In genomic region chr1:65419681-65420589, GRCh38 we compare ENCODE assay signal across 1 cellular context.
TF ChIP-seq lines count a peak whose summit lies in the region.

No MANE protein-coding gene starts in this region.

TF ChIP-seq in GM12878, 131 proteins besides CTCF, POLR2A, EP300 and RAD21 (continued from another document and continues in another):
- TF ChIP-seq EZH2 (IDR thresholded peaks at IDR 0.05; ENCODE audit: borderline replicate concordance, control insufficient read depth, low read depth, low read length) (no peak), NRF1 (conservative IDR thresholded peaks at IDR 0.05; ENCODE audit: low read depth, low read length) (no peak), IRF5 (IDR thresholded peaks at IDR 0.05; ENCODE audit: borderline replicate concordance) (no peak), DPF2 (IDR thresholded peaks at IDR 0.05) (no peak), ZSCAN29 (IDR thresholded peaks at IDR 0.05) (no peak), CUX1 (IDR thresholded peaks at IDR 0.05; ENCODE audit: insufficient replicate concordance, low read depth, low read length) (no peak), ZNF687 (IDR thresholded peaks at IDR 0.05) (no peak), ZNF384 (IDR thresholded peaks at IDR 0.05; ENCODE audit: borderline replicate concordance, low read depth, low read length) (no peak), MYC (IDR thresholded peaks at IDR 0.05; ENCODE audit: insufficient read depth, insufficient read length, insufficient replicate concordance, low read length, severe bottlenecking) (no peak), GATAD2B (conservative IDR thresholded peaks at IDR 0.05; ENCODE audit: low read depth) (no peak), BHLHE40 (IDR thresholded peaks at IDR 0.05; ENCODE audit: borderline replicate concordance in 1 of 2, low read depth in 2 of 2, low read length in 1 of 2) (peak; percentile 50 to 68; a peak in 2 of 4 replicates), CHD2 (IDR thresholded peaks at IDR 0.05; ENCODE audit: borderline replicate concordance, low read depth, low read length) (0 out of 2 replicates have a peak, but pooled peaks have one; percentile 19), ASH2L (IDR thresholded peaks at IDR 0.05; ENCODE audit: borderline replicate concordance, low read depth) (no peak), CREM (IDR thresholded peaks at IDR 0.05; ENCODE audit: low read depth) (no peak), HCFC1 (IDR thresholded peaks at IDR 0.05; ENCODE audit: low read length) (no peak), MTA2 (IDR thresholded peaks at IDR 0.05; ENCODE audit: low read depth) (peak; percentile 51; the same call in 1 of the 2 replicates), POLR2AphosphoS2 (IDR thresholded peaks at IDR 0.05; ENCODE audit: low read depth, low read length) (no peak), RAD51 (IDR thresholded peaks at IDR 0.05) (peak; percentile 78), ATF7 (IDR thresholded peaks at IDR 0.05; ENCODE audit: low read depth) (peak; percentile 56), ZBTB4 (CRISPR knock-in tag; IDR thresholded peaks at IDR 0.05) (no peak), ZZZ3 (IDR thresholded peaks at IDR 0.05; ENCODE audit: control insufficient read depth, insufficient read length, low read depth) (no peak), FOXK2 (IDR thresholded peaks at IDR 0.05) (no peak), BCLAF1 (IDR thresholded peaks at IDR 0.05) (no peak), MAX (IDR thresholded peaks at IDR 0.05; ENCODE audit: low read depth, low read length) (no peak), ETV6 (conservative IDR thresholded peaks at IDR 0.05 in 1 of 2, IDR thresholded peaks at IDR 0.05 in 1 of 2; ENCODE audit: borderline replicate concordance in 1 of 2, low read depth in 1 of 2) (no peak), NFIC (IDR thresholded peaks at IDR 0.05; ENCODE audit: low read depth, low read length) (no peak), USF2 (IDR thresholded peaks at IDR 0.05; ENCODE audit: borderline replicate concordance, low read depth, low read length) (peak; percentile 2; the same call in 1 of the 2 replicates), BRCA1 (IDR thresholded peaks at IDR 0.05; ENCODE audit: low read depth, low read length) (no peak), MEF2B (IDR thresholded peaks at IDR 0.05; ENCODE audit: partially characterized antibody, poor library complexity, severe bottlenecking) (no peak), SMC3 (IDR thresholded peaks at IDR 0.05; ENCODE audit: borderline replicate concordance, low read length) (no peak), BMI1 (IDR thresholded peaks at IDR 0.05; ENCODE audit: borderline replicate concordance) (no peak), LARP7 (IDR thresholded peaks at IDR 0.05) (0 out of 2 replicates have a peak, but pooled peaks have one; percentile 51), BCL11A (IDR thresholded peaks at IDR 0.05; ENCODE audit: low read depth, low read length) (no peak), PKNOX1 (IDR thresholded peaks at IDR 0.05) (peak; percentile 80), HDAC6 (IDR thresholded peaks at IDR 0.05; ENCODE audit: unreplicated experiment) (no peak), YY1 (IDR thresholded peaks at IDR 0.05; ENCODE audit: low read depth, low read length) (no peak), IKZF1 (conservative IDR thresholded peaks at IDR 0.05) (peak; percentile 74), TCF12 (IDR thresholded peaks at IDR 0.05; ENCODE audit: low read depth, low read length) (no peak), RBBP5 (conservative IDR thresholded peaks at IDR 0.05) (no peak)
